In genomic region chr5:7805379-7805778, GRCh38 we compare ENCODE assay signal across 1 cellular context.
A peak's percentile ranks its signal among the peaks of the same experiment; 100 is the strongest.
TF ChIP-seq lines count a peak whose summit lies in the region.

No MANE protein-coding gene starts in this region.

TF ChIP-seq in GM12878, 131 proteins besides CTCF, POLR2A, EP300 and RAD21 (continued from another document):
- TF ChIP-seq PKNOX1 (IDR thresholded peaks at IDR 0.05) (no peak), FOXM1 (IDR thresholded peaks at IDR 0.05; ENCODE audit: low read depth, low read length) (no peak), SMC3 (IDR thresholded peaks at IDR 0.05; ENCODE audit: borderline replicate concordance, low read length) (peak; percentile 43; the same call in 1 of the 2 replicates), NFYA (IDR thresholded peaks at IDR 0.05; ENCODE audit: borderline replicate concordance, low read depth, low read length) (no peak), ASH2L (IDR thresholded peaks at IDR 0.05; ENCODE audit: borderline replicate concordance, low read depth) (no peak), SREBF2 (IDR thresholded peaks at IDR 0.05; ENCODE audit: low read length) (no peak), MAX (IDR thresholded peaks at IDR 0.05; ENCODE audit: low read depth, low read length) (no peak)
